13 cellular contexts compared by ENCODE assay signal in genomic region chr1:174969977-174970376, GRCh38. TPM values are rescaled to one million over a fixed set of nuclear protein-coding genes. Genes with fewer than 3 reads are reported as not detected.
DNase-seq lines count a peak whose midpoint lies in the region; ATAC-seq, FAIRE-seq and TF ChIP-seq lines count a peak whose summit lies in the region.
"Had no signal": no experiment of that assay in that cellular context is flagged by ENCODE, and none has a peak within 500 bp of the region (broad histone marks: within the 10 kb centered on the region; RNA-seq: fewer than 3 reads in every experiment).

No MANE protein-coding gene starts in this region.

- CTCF ChIA-PET in OCI-LY7 (lab: Charles Lee; ENCODE audit: unreplicated experiment), result no interaction called here
- CTCF ChIA-PET in endothelial cell of umbilical vein (lab: Charles Lee), result interaction anchor here (1.3 kb wide), 1 partner anchor 14 kb away, joined by 3 read pairs; no protein-coding TSS in a partner anchor

- H4K20me1 ChIP-seq in BLaER1 treated with 17β-estradiol and CSF1 and Interleukin-3, amounts not matched to agents 10 nM and 100 nM, result no peaks in the 10 kb centered on the region
- H4K20me1 ChIP-seq in OCI-LY7 (ENCODE audit: insufficient read depth, low read length) (no peaks in the 10 kb centered on the region), endothelial cell of umbilical vein (replicated peaks; ENCODE audit: control insufficient read depth, extremely low read depth, insufficient read depth, low read length) (no peaks in the 10 kb centered on the region)

- H3K4me2 ChIP-seq in BLaER1 treated with 17β-estradiol and CSF1 and Interleukin-3, amounts not matched to agents 10 nM and 100 nM, result peak overlapping the region in 8 of 11 experiments; percentile 13 to 76 (median 72); a peak in 10 of 22 replicates
- no peak overlapping the region for H3K4me2 ChIP-seq in OCI-LY7 (ENCODE audit: low read length)
- no peak overlapping the region for H3K4me2 ChIP-seq in endothelial cell of umbilical vein (ENCODE audit: insufficient read depth, low read length)

- FAIRE-seq in endothelial cell of umbilical vein (lab: Jason Lieb, UNC) (peak; percentile 47), pancreas (lab: Jason Lieb, UNC) (no peak)

- no peak for DNase-seq in OCI-LY7 (ENCODE audit: low spot score)
- no peak for DNase-seq in endothelial cell of umbilical vein (ENCODE audit: low read depth, low spot score)
- DNase-seq in NCI-H1105 (lab: John Stamatoyannopoulos, UW), result no peak
- DNase-seq in G401 (ENCODE audit: low spot score), result no peak
- DNase-seq in pancreas, result no peak
- no peak for DNase-seq in right cardiac atrium
- DNase-seq: left colon, MV-4-11, NCI-H524, SHP77 had no signal

- H3K4me3 ChIP-seq in BLaER1 treated with 17β-estradiol and CSF1 and Interleukin-3, amounts not matched to agents 10 nM and 100 nM, result no peak overlapping the region
- H3K4me3 ChIP-seq in OCI-LY7 (ENCODE audit: low read depth, low read length, poor library complexity, severe bottlenecking), result no peak overlapping the region
- H3K4me3 ChIP-seq in endothelial cell of umbilical vein (replicated peaks in 1 of 3; ENCODE audit: insufficient read depth in 1 of 3, low read depth in 1 of 3, low read length in 3 of 3), result no peak overlapping the region
- H3K4me3 ChIP-seq in pancreas, result no peak overlapping the region
- H3K4me3 ChIP-seq in right cardiac atrium (ENCODE audit: low read length), result no peak overlapping the region

- H3K4me1 ChIP-seq in BLaER1 treated with 17β-estradiol and CSF1 and Interleukin-3, amounts not matched to agents 10 nM and 100 nM, result peaks cover 45 to 66% (median 59%) of the 10 kb centered on the region in 10 experiments
- H3K4me1 ChIP-seq in OCI-LY7 (ENCODE audit: insufficient read depth, low read length, poor library complexity, severe bottlenecking), result peaks cover 55% of the 10 kb centered on the region
- peaks cover 28% of the 10 kb centered on the region for H3K4me1 ChIP-seq in endothelial cell of umbilical vein (ENCODE audit: control insufficient read depth, extremely low read depth, insufficient read depth, low read length)
- peaks cover 5 to 17% (median 11%) of the 10 kb centered on the region in 3 donors for H3K4me1 ChIP-seq in pancreas
- peaks cover 8% of the 10 kb centered on the region for H3K4me1 ChIP-seq in right cardiac atrium (ENCODE audit: control insufficient read depth, insufficient read depth, low read length)

- H3K9ac ChIP-seq in BLaER1 treated with 17β-estradiol and CSF1 and Interleukin-3, amounts not matched to agents 10 nM and 100 nM, result no peak overlapping the region
- H3K9ac ChIP-seq in endothelial cell of umbilical vein (replicated peaks; ENCODE audit: extremely low read depth, insufficient read depth, low read length), result no peak overlapping the region

- no peak for TF ChIP-seq POLR2A in endothelial cell of umbilical vein (IDR thresholded peaks at IDR 0.05; ENCODE audit: low read depth, low read length)

- no peaks in the 10 kb centered on the region for H3K9me3 ChIP-seq in BLaER1 treated with 17β-estradiol and CSF1 and Interleukin-3, amounts not matched to agents 10 nM and 100 nM (replicated peaks in 1 of 11)
- H3K9me3 ChIP-seq in OCI-LY7 (ENCODE audit: low read length), result no peaks in the 10 kb centered on the region
- H3K9me3 ChIP-seq in endothelial cell of umbilical vein (replicated peaks; ENCODE audit: control insufficient read depth, insufficient read depth, low read length), result no peaks in the 10 kb centered on the region
- H3K9me3 ChIP-seq in pancreas, result no peaks in the 10 kb centered on the region
- H3K9me3 ChIP-seq in right cardiac atrium (ENCODE audit: control insufficient read depth, low read length), result no peaks in the 10 kb centered on the region

- ATAC-seq in GM19351 (IDR thresholded peaks at IDR 0.05; ENCODE audit: unreplicated experiment) (peak; percentile 55), pancreas (no peak), right cardiac atrium (no peak)
- ATAC-seq: HCT116, left colon had no signal

- 95% methylated on average over 1 of the region's 1 CpG for WGBS in pancreas, 2 donors
- WGBS in right cardiac atrium, result 96% methylated on average over 1 of the region's 1 CpG

- intact Hi-C loops in OCI-LY7 (cut with micrococcal nuclease; ENCODE audit: unreplicated experiment) (no loop called here), endothelial cell of umbilical vein (cut with micrococcal nuclease) (loop anchor here (2.0 kb wide), 2 partner anchors 21 to 53 kb away; partner anchors contain the start of gene MRPS14), pancreas (cut with DNase I) (no loop called here), right cardiac atrium (cut with DNase I) (no loop called here)

- in situ Hi-C loops in G401 (cut with HindIII; ENCODE audit: low sequenced_read_pairs), result no loop called here

- TF ChIP-seq CTCF in OCI-LY7 (conservative IDR thresholded peaks at IDR 0.05; ENCODE audit: low read length) (no peak), endothelial cell of umbilical vein (IDR thresholded peaks at IDR 0.05; ENCODE audit: extremely low read depth in 1 of 2, insufficient read depth in 1 of 2, low read depth in 1 of 2, low read length in 2 of 2) (no peak), pancreas (IDR thresholded peaks at IDR 0.05) (no peak)

- no peak overlapping the region for H3K27ac ChIP-seq in BLaER1 treated with 17β-estradiol and CSF1 and Interleukin-3, amounts not matched to agents 10 nM and 100 nM
- peak overlapping the region; percentile 93 for H3K27ac ChIP-seq in OCI-LY7 (ENCODE audit: low read depth, low read length, poor library complexity, severe bottlenecking)
- no peak overlapping the region for H3K27ac ChIP-seq in endothelial cell of umbilical vein (ENCODE audit: insufficient read depth, low read depth, low read length)
- H3K27ac ChIP-seq in pancreas, result no peak overlapping the region
- no peak overlapping the region for H3K27ac ChIP-seq in right cardiac atrium (ENCODE audit: low read length)

- no peaks in the 10 kb centered on the region for H3K9me2 ChIP-seq in OCI-LY7 (ENCODE audit: insufficient read depth, low read length)

- H2AFZ ChIP-seq in OCI-LY7 (ENCODE audit: low read length) (no peak overlapping the region), endothelial cell of umbilical vein (ENCODE audit: low read depth, low read length) (no peak overlapping the region)

- no peaks in the 10 kb centered on the region for H3K27me3 ChIP-seq in BLaER1 treated with 17β-estradiol and CSF1 and Interleukin-3, amounts not matched to agents 10 nM and 100 nM
- H3K27me3 ChIP-seq in endothelial cell of umbilical vein (ENCODE audit: control insufficient read depth in 2 of 2, insufficient read depth in 2 of 2, low read length in 2 of 2) (no peaks in the 10 kb centered on the region), pancreas (no peaks in the 10 kb centered on the region), right cardiac atrium (ENCODE audit: control insufficient read depth, insufficient read depth) (no peaks in the 10 kb centered on the region)

- H3K79me2 ChIP-seq in OCI-LY7 (ENCODE audit: insufficient read depth, low read depth, low read length) (peaks cover 29% of the 10 kb centered on the region; the same call in 1 of the 2 replicates), endothelial cell of umbilical vein (ENCODE audit: control insufficient read depth, insufficient read depth, low read length) (no peaks in the 10 kb centered on the region)

- peaks cover 5 to 17% (median 8%) of the 10 kb centered on the region in 11 experiments; a peak in 18 of 22 replicates for H3K36me3 ChIP-seq in BLaER1 treated with 17β-estradiol and CSF1 and Interleukin-3, amounts not matched to agents 10 nM and 100 nM
- H3K36me3 ChIP-seq in OCI-LY7 (ENCODE audit: insufficient read depth, low read length) (peaks cover 54% of the 10 kb centered on the region), endothelial cell of umbilical vein (ENCODE audit: control insufficient read depth in 2 of 2, extremely low read depth in 1 of 2, insufficient read depth in 2 of 2, low read length in 2 of 2) (no peaks in the 10 kb centered on the region), pancreas (no peaks in the 10 kb centered on the region)

- BruUV-seq in OCI-LY7 (replicated peaks; lab: Mats Ljungman, UMichigan), result no TSS peak
- no TSS peak for BruUV-seq in endothelial cell of umbilical vein (replicated peaks; lab: Mats Ljungman, UMichigan)

- dilution Hi-C loops in endothelial cell of umbilical vein (cut with MboI; ENCODE audit: extremely low pct_ligation_motif_present, low sequenced_read_pairs), result no loop called here

- no peaks in the 10 kb centered on the region for H3K9me1 ChIP-seq in endothelial cell of umbilical vein (replicated peaks; ENCODE audit: control insufficient read depth, extremely low read depth, insufficient read depth, low read length)

- POLR2A ChIA-PET in OCI-LY7 (lab: Charles Lee), result interaction anchor here (0.5 to 1.1 kb wide), 5 partner anchors 9 to 117 kb away, joined by 3 to 9 read pairs (median 4); no protein-coding TSS in a partner anchor
- POLR2A ChIA-PET in endothelial cell of umbilical vein (lab: Charles Lee), result no interaction called here

RNA-seq across cellular contexts. Expression of gene CACYBP, which starts 29.8 kb away (rescaled TPM):
- total RNA-seq in OCI-LY7 (2014; rRNA removed; shearing (Covaris generic)), result 473 and 1,119 TPM in 2 replicates
- total RNA-seq in OCI-LY7 (2022) (332 and 343 TPM in 2 replicates), endothelial cell of umbilical vein (149 and 173 TPM in 2 replicates), pancreas (10 to 100 TPM; 23.0 to 35.2 (median 25.7) TPM), right cardiac atrium (10 to 100 TPM; 52.9 to 81.1 (median 73.4) TPM)
- polyA plus RNA-seq in endothelial cell of umbilical vein (14.7 and 29.5 TPM in 2 replicates), pancreas (10 to 100 TPM; 14.0 to 34.7 TPM), right cardiac atrium (72.9 TPM)
- polyA plus RNA-seq in endothelial cell of umbilical vein (2011; cell fraction: cytosol; rRNA removed), result 53.5 and 62.5 TPM in 2 replicates
- polyA plus RNA-seq in endothelial cell of umbilical vein (2011; cell fraction: nucleus; rRNA removed), result 24.4 and 34.4 TPM in 2 replicates
- 170 and 180 TPM in 2 replicates for polyA plus RNA-seq in endothelial cell of umbilical vein (2012)
- 6.7 and 7.0 TPM in 2 replicates for polyA minus RNA-seq in endothelial cell of umbilical vein
- 54.7 TPM for polyA minus RNA-seq in endothelial cell of umbilical vein (2011; cell fraction: cytosol; rRNA and poly(A)+ RNA removed)
- 10.7 and 13.4 TPM in 2 replicates for polyA minus RNA-seq in endothelial cell of umbilical vein (2011; cell fraction: nucleus; rRNA and poly(A)+ RNA removed)
- total RNA-seq in G401 (2014; rRNA removed; shearing (Covaris generic)), result 589 and 1,389 TPM in 2 replicates

RNA-seq across cellular contexts. Expression of gene MRPS14, which starts 53.2 kb away (rescaled TPM):
- 35.5 and 43.7 TPM in 2 replicates for total RNA-seq in OCI-LY7 (2014; rRNA removed; shearing (Covaris generic))
- 47.1 and 49.6 TPM in 2 replicates for total RNA-seq in OCI-LY7 (2022)
- 31.6 and 31.8 TPM in 2 replicates for total RNA-seq in endothelial cell of umbilical vein
- 24.7 and 29.5 TPM in 2 replicates for polyA plus RNA-seq in endothelial cell of umbilical vein
- polyA plus RNA-seq in endothelial cell of umbilical vein (2011; cell fraction: cytosol; rRNA removed), result 26.5 and 30.6 TPM in 2 replicates
- 15.9 and 20.6 TPM in 2 replicates for polyA plus RNA-seq in endothelial cell of umbilical vein (2011; cell fraction: nucleus; rRNA removed)
- polyA plus RNA-seq in endothelial cell of umbilical vein (2012), result 34.4 and 43.6 TPM in 2 replicates
- polyA minus RNA-seq in endothelial cell of umbilical vein, result 15.0 and 20.1 TPM in 2 replicates
- 12.0 TPM for polyA minus RNA-seq in endothelial cell of umbilical vein (2011; cell fraction: cytosol; rRNA and poly(A)+ RNA removed)
- polyA minus RNA-seq in endothelial cell of umbilical vein (2011; cell fraction: nucleus; rRNA and poly(A)+ RNA removed), result 10.0 and 13.1 TPM in 2 replicates
- 24.9 and 30.1 TPM in 2 replicates for total RNA-seq in G401 (2014; rRNA removed; shearing (Covaris generic))
- total RNA-seq in pancreas, result 10 to 100 TPM in 5 of 6 donors, 1 to 10 TPM in 1; 9.9 to 19.9 (median 15.6) TPM
- polyA plus RNA-seq in pancreas, result 10 to 100 TPM in 1 of 2 donors, 1 to 10 TPM in 1; 6.8 to 16.2 TPM
- total RNA-seq in right cardiac atrium, result 10 to 100 TPM; 23.8 to 30.0 (median 26.7) TPM
- 23.7 TPM for polyA plus RNA-seq in right cardiac atrium

Comparison
In these comparisons a context has a peak if more than half of its experiments do, and no peak if none do; other contexts are left out.
1. H3K4me2 ChIP-seq: peak in BLaER1 treated with 17β-estradiol and CSF1 and Interleukin-3, amounts not matched to agents 10 nM and 100 nM (8 of 11); none in OCI-LY7 (single experiment) and endothelial cell of umbilical vein (single experiment).